In genomic region chr4:79083406-79084010, GRCh38 we compare ENCODE assay signal across 22 cellular contexts.
A peak's percentile ranks its signal among the peaks of the same experiment; 100 is the strongest.
DNase-seq lines count a peak whose midpoint lies in the region; ATAC-seq and TF ChIP-seq lines count a peak whose summit lies in the region.
"Had no signal": no experiment of that assay in that cellular context is flagged by ENCODE, and none has a peak within 500 bp of the region (broad histone marks: within the 10 kb centered on the region; RNA-seq: fewer than 3 reads in every experiment).

No MANE protein-coding gene starts in this region.

- no peaks in the 10 kb centered on the region for H3F3A ChIP-seq in GM23338 (replicated peaks; ENCODE audit: low read depth)

- ATAC-seq in GM23338: peak; percentile 98
- ATAC-seq in GM19397 (IDR thresholded peaks at IDR 0.05; ENCODE audit: unreplicated experiment): no peak
- ATAC-seq in GM18873 (IDR thresholded peaks at IDR 0.05; ENCODE audit: low FRiP score, unreplicated experiment): no peak
- no peak for ATAC-seq in activated T-cell treated with anti-CD3 and anti-CD28 coated beads, Interleukin-2, amount 50 U/mL, for 4 hours
- ATAC-seq: left lung; naive thymus-derived CD8-positive, alpha-beta T cell; right lobe of liver; upper lobe of right lung had no signal

- no peaks in the 10 kb centered on the region for H3K79me2 ChIP-seq in GM23338 (replicated peaks; ENCODE audit: insufficient read depth)

- H3K4me3 Mint-ChIP-seq in GM23338 (no peak overlapping the region), endodermal cell (no peak overlapping the region)
- no peak overlapping the region for H3K4me3 Mint-ChIP-seq in activated T-cell treated with anti-CD3 and anti-CD28 coated beads, Interleukin-2, amount 50 U/mL, for 4 hours
- H3K4me3 Mint-ChIP-seq: activated B cell treated with CpG ODN at 0.5 μM for 24 hours; CD4-positive, alpha-beta memory T cell; naive thymus-derived CD8-positive, alpha-beta T cell; T-helper 1 cell treated with Interleukin-12 subunit alpha and Interleukin-12 subunit beta and Interleukin-4 antibody, amounts not matched to agents 30 μg/mL and 1 μg/mL, for 36 hours had no signal

- no peaks in the 10 kb centered on the region for H4K20me1 ChIP-seq in GM23338 (replicated peaks; ENCODE audit: insufficient read depth)

- no peaks in the 10 kb centered on the region for H3K36me3 ChIP-seq in GM23338 (ENCODE audit: insufficient read depth)
- H3K36me3 ChIP-seq in endodermal cell (ENCODE audit: control insufficient read depth, insufficient read depth, low read length): no peaks in the 10 kb centered on the region
- H3K36me3 ChIP-seq in iPS-20b (ENCODE audit: insufficient read depth, low read depth, low read length): no peaks in the 10 kb centered on the region
- H3K36me3 ChIP-seq: left lung, right lobe of liver, upper lobe of right lung had no signal

- no peak overlapping the region for H3K4me2 ChIP-seq in GM23338

- no peaks in the 10 kb centered on the region for H3K27me3 Mint-ChIP-seq in GM23338 (ENCODE audit: insufficient read depth, low read depth, poor library complexity)
- H3K27me3 Mint-ChIP-seq in endodermal cell (ENCODE audit: insufficient read depth): no peaks in the 10 kb centered on the region
- no peaks in the 10 kb centered on the region for H3K27me3 Mint-ChIP-seq in activated T-cell treated with anti-CD3 and anti-CD28 coated beads, Interleukin-2, amount 50 U/mL, for 4 hours (ENCODE audit: low read depth)
- H3K27me3 Mint-ChIP-seq: activated B cell treated with CpG ODN at 0.5 μM for 24 hours; CD4-positive, alpha-beta memory T cell had no signal

- H3K4me3 ChIP-seq in GM23338 (no peak overlapping the region), endodermal cell (ENCODE audit: low read length) (no peak overlapping the region), iPS-20b (ENCODE audit: low read length) (peak overlapping the region; percentile 14)
- H3K4me3 ChIP-seq: left lung, right lobe of liver, upper lobe of right lung had no signal

- H3K27me3 ChIP-seq in GM23338 (ENCODE audit: insufficient read depth): no peaks in the 10 kb centered on the region
- H3K27me3 ChIP-seq in endodermal cell (ENCODE audit: control insufficient read depth, insufficient read depth, low read length, poor library complexity, severe bottlenecking): no peaks in the 10 kb centered on the region
- H3K27me3 ChIP-seq in iPS-20b (ENCODE audit: insufficient read depth, low read length): no peaks in the 10 kb centered on the region
- H3K27me3 ChIP-seq: left lung, right lobe of liver, upper lobe of right lung had no signal

- H3K27ac Mint-ChIP-seq in GM23338 (no peak overlapping the region; the same call in 1 of the 2 replicates), endodermal cell (no peak overlapping the region)
- H3K27ac Mint-ChIP-seq: activated B cell treated with CpG ODN at 0.5 μM for 24 hours; CD4-positive, alpha-beta memory T cell; naive thymus-derived CD8-positive, alpha-beta T cell; T-helper 1 cell treated with Interleukin-12 subunit alpha and Interleukin-12 subunit beta and Interleukin-4 antibody, amounts not matched to agents 30 μg/mL and 1 μg/mL, for 36 hours had no signal

- H3K9me3 Mint-ChIP-seq in GM23338: peaks cover 4% of the 10 kb centered on the region
- H3K9me3 Mint-ChIP-seq in endodermal cell: peaks cover 3% of the 10 kb centered on the region
- peaks cover 11% of the 10 kb centered on the region for H3K9me3 Mint-ChIP-seq in activated T-cell treated with anti-CD3 and anti-CD28 coated beads, Interleukin-2, amount 50 U/mL, for 4 hours
- H3K9me3 Mint-ChIP-seq: T-helper 1 cell treated with Interleukin-12 subunit alpha and Interleukin-12 subunit beta and Interleukin-4 antibody, amounts not matched to agents 30 μg/mL and 1 μg/mL, for 36 hours had no signal

- H3K9me3 ChIP-seq in endodermal cell (ENCODE audit: control insufficient read depth, low read length) (no peaks in the 10 kb centered on the region), iPS-20b (ENCODE audit: insufficient read depth, low read depth, low read length) (peaks cover 9% of the 10 kb centered on the region)
- H3K9me3 ChIP-seq: right lobe of liver had no signal

- no peak overlapping the region for H2AFZ ChIP-seq in GM23338

- TF ChIP-seq CTCF in GM23338 (conservative IDR thresholded peaks at IDR 0.05; ENCODE audit: low read depth in 2 of 2) (no peak), endodermal cell (conservative IDR thresholded peaks at IDR 0.05) (no peak)

- WGBS in endodermal cell (ENCODE audit: insufficient coverage in 1 of 2, insufficient read length in 1 of 2), 2 experiments: 40 to 50% methylated on average over 1 of the region's 2 CpGs

- H3K4me1 ChIP-seq in GM23338 (ENCODE audit: insufficient read depth) (0 out of 2 replicates have a peak, but pooled peaks cover 4% of the 10 kb centered on the region), endodermal cell (ENCODE audit: control insufficient read depth, insufficient read depth, low read length) (no peaks in the 10 kb centered on the region), iPS-20b (ENCODE audit: insufficient read depth, low read length) (peaks cover 4% of the 10 kb centered on the region; the same call in 1 of the 2 replicates)
- H3K4me1 ChIP-seq: left lung, right lobe of liver, upper lobe of right lung had no signal

- peak; percentile 65 for DNase-seq in GM23338 (ENCODE audit: low spot score)
- no peak for DNase-seq in endodermal cell
- DNase-seq in retina: peak; percentile 12
- no peak for DNase-seq in activated T-cell treated with anti-CD3 and anti-CD28 coated beads, Interleukin-2, amount 50 U/mL, for 1 hour
- no peak for DNase-seq in activated T-cell treated with anti-CD3 and anti-CD28 coated beads, Interleukin-2, amount 50 U/mL, for 4 hours
- DNase-seq: ACHN; activated B cell treated with CpG ODN at 0.5 μM for 24 hours; activated effector memory CD4-positive, alpha-beta T cell treated with anti-CD3 and anti-CD28 coated beads, Interleukin-2, amount 50 U/mL, for 16 hours; CD4-positive, alpha-beta memory T cell; EL; HCEC 1CT; left lung; naive thymus-derived CD8-positive, alpha-beta T cell; NCI-H2171 treated with DMSO at 0.1 percent for 48 hours; right lobe of liver; stimulated activated CD4-positive, alpha-beta T cell treated with anti-CD3 and anti-CD28 coated beads, Interleukin-4, amount 100 ng/mL, for 24 hours; upper lobe of right lung had no signal

- H3K4me1 Mint-ChIP-seq in GM23338 (peaks cover 13% of the 10 kb centered on the region), endodermal cell (no peaks in the 10 kb centered on the region)
- H3K4me1 Mint-ChIP-seq in activated T-cell treated with anti-CD3 and anti-CD28 coated beads, Interleukin-2, amount 50 U/mL, for 4 hours (ENCODE audit: low read depth): no peaks in the 10 kb centered on the region
- H3K4me1 Mint-ChIP-seq: activated B cell treated with CpG ODN at 0.5 μM for 24 hours; CD4-positive, alpha-beta memory T cell; naive thymus-derived CD8-positive, alpha-beta T cell had no signal

- H3K9ac ChIP-seq in endodermal cell (ENCODE audit: extremely low read depth, low read length, poor library complexity, severe bottlenecking) (no peak overlapping the region), iPS-20b (ENCODE audit: low read depth, low read length) (no peak overlapping the region)

- H3K36me3 Mint-ChIP-seq in GM23338 (ENCODE audit: low read depth) (peaks cover 3% of the 10 kb centered on the region; the same call in 1 of the 3 replicates), endodermal cell (ENCODE audit: low read depth) (no peaks in the 10 kb centered on the region)
- no peaks in the 10 kb centered on the region for H3K36me3 Mint-ChIP-seq in activated T-cell treated with anti-CD3 and anti-CD28 coated beads, Interleukin-2, amount 50 U/mL, for 4 hours (ENCODE audit: insufficient read depth)
- H3K36me3 Mint-ChIP-seq: CD4-positive, alpha-beta memory T cell had no signal

- no peak overlapping the region for H3K27ac ChIP-seq in GM23338 (ENCODE audit: low read depth)
- H3K27ac ChIP-seq in endodermal cell (ENCODE audit: low read depth, low read length): peak overlapping the region; percentile 36
- H3K27ac ChIP-seq in iPS-20b (ENCODE audit: low read length): no peak overlapping the region
- H3K27ac ChIP-seq: left lung, right lobe of liver, RWPE1, upper lobe of right lung had no signal

- no peaks in the 10 kb centered on the region for H3K9me2 ChIP-seq in GM23338 (ENCODE audit: insufficient read depth)

Comparison
In these comparisons a context has a peak if more than half of its experiments do, and no peak if none do; other contexts are left out.
1. DNase-seq: peak in GM23338 (single experiment) and retina (single experiment); none in endodermal cell (single experiment), activated T-cell treated with anti-CD3 and anti-CD28 coated beads, Interleukin-2, amount 50 U/mL, for 1 hour (single experiment) and activated T-cell treated with anti-CD3 and anti-CD28 coated beads, Interleukin-2, amount 50 U/mL, for 4 hours (single experiment).